ENCODE assay signal across 8 cellular contexts in genomic region chr11:112227002-112227401, GRCh38. TPM values are rescaled to one million over a fixed set of nuclear protein-coding genes. Genes with fewer than 3 reads are reported as not detected.
DNase-seq lines count a peak whose midpoint lies in the region; ATAC-seq and TF ChIP-seq lines count a peak whose summit lies in the region.

No MANE protein-coding gene starts in this region.

- TF ChIP-seq CTCF in HFFc6 (IDR thresholded peaks at IDR 0.05) = no peak
- no peak for TF ChIP-seq CTCF in smooth muscle cell (IDR thresholded peaks at IDR 0.05; ENCODE audit: borderline replicate concordance, insufficient read depth, poor library complexity, severe bottlenecking)

- H3K9me3 ChIP-seq in adipocyte (ENCODE audit: control insufficient read depth, low read length) = no peaks in the 10 kb centered on the region
- no peaks in the 10 kb centered on the region for H3K9me3 ChIP-seq in iPS-15b (ENCODE audit: control insufficient read depth, insufficient read depth, low read length)
- H3K9me3 ChIP-seq in smooth muscle cell (replicated peaks; ENCODE audit: low read depth) = no peaks in the 10 kb centered on the region

- ATAC-seq in HG03159 (IDR thresholded peaks at IDR 0.05; ENCODE audit: unreplicated experiment) = no peak

- H3K4me1 Mint-ChIP-seq in HFFc6 (ENCODE audit: low read depth) = peaks cover 56% of the 10 kb centered on the region

- peak overlapping the region; percentile 93 for H3K27ac ChIP-seq in smooth muscle cell (ENCODE audit: low read depth)

- peak overlapping the region; percentile 93 for H3K4me3 Mint-ChIP-seq in HFFc6

- H3K27me3 Mint-ChIP-seq in HFFc6 (ENCODE audit: insufficient read depth) = peaks cover 5% of the 10 kb centered on the region

- DNase-seq in Ammon's horn (ENCODE audit: low spot score) (peak; percentile 33), HFFc6 (peak; percentile 27), adipocyte (ENCODE audit: low read depth) (peak; percentile 53), smooth muscle cell (lab: John Stamatoyannopoulos, UW; ENCODE audit: unreplicated experiment) (no peak), NCI-H2171 (lab: John Stamatoyannopoulos, UW) (no peak), NCI-H2196 (lab: John Stamatoyannopoulos, UW; ENCODE audit: unreplicated experiment) (no peak)

- no peaks in the 10 kb centered on the region for H3F3A ChIP-seq in smooth muscle cell (ENCODE audit: low read depth)

- H3K79me2 ChIP-seq in smooth muscle cell (ENCODE audit: low read depth) = peaks cover 36% of the 10 kb centered on the region

- no peaks in the 10 kb centered on the region for H3K9me3 Mint-ChIP-seq in HFFc6

- peak overlapping the region; percentile 90 for H3K9ac ChIP-seq in adipocyte (ENCODE audit: low read length)
- peak overlapping the region; percentile 10 for H3K9ac ChIP-seq in iPS-15b (ENCODE audit: low read depth, low read length)
- peak overlapping the region; percentile 88 for H3K9ac ChIP-seq in smooth muscle cell (ENCODE audit: low read depth)

- peaks cover 46% of the 10 kb centered on the region for H3K36me3 Mint-ChIP-seq in HFFc6 (ENCODE audit: low read depth)

- H2AFZ ChIP-seq in smooth muscle cell (ENCODE audit: low read depth) = peak overlapping the region; percentile 95

- H3K27me3 ChIP-seq in adipocyte (replicated peaks; ENCODE audit: control insufficient read depth, insufficient read depth, low read length) = no peaks in the 10 kb centered on the region
- H3K27me3 ChIP-seq in iPS-15b (ENCODE audit: control insufficient read depth, insufficient read depth, low read length) = no peaks in the 10 kb centered on the region
- no peaks in the 10 kb centered on the region for H3K27me3 ChIP-seq in smooth muscle cell (ENCODE audit: low read depth)

- H3K36me3 ChIP-seq in adipocyte (ENCODE audit: control insufficient read depth, insufficient read depth, low read length, severe bottlenecking) (peaks cover 29% of the 10 kb centered on the region), iPS-15b (ENCODE audit: control insufficient read depth, insufficient read depth, low read length) (no peaks in the 10 kb centered on the region), smooth muscle cell (ENCODE audit: low read depth) (no peaks in the 10 kb centered on the region)

- peak overlapping the region; percentile 100 for H3K27ac Mint-ChIP-seq in HFFc6

- H3K4me3 ChIP-seq in adipocyte (ENCODE audit: low read length) = peak overlapping the region; percentile 84
- H3K4me3 ChIP-seq in iPS-15b (ENCODE audit: low read depth, low read length) = peak overlapping the region; percentile 97
- H3K4me3 ChIP-seq in smooth muscle cell = peak overlapping the region; percentile 77

- H4K20me1 ChIP-seq in smooth muscle cell (ENCODE audit: low read depth) = no peaks in the 10 kb centered on the region

- peaks cover 28% of the 10 kb centered on the region for H3K4me1 ChIP-seq in adipocyte (ENCODE audit: control insufficient read depth, insufficient read depth, low read length)
- H3K4me1 ChIP-seq in iPS-15b (ENCODE audit: control insufficient read depth, insufficient read depth, low read length) = no peaks in the 10 kb centered on the region
- H3K4me1 ChIP-seq in smooth muscle cell (ENCODE audit: low read depth) = peaks cover 8% of the 10 kb centered on the region

- WGBS in smooth muscle cell (ENCODE audit: low lambda C conversion rate) = 7% methylated on average over 12 of the region's 12 CpGs

- H3K4me2 ChIP-seq in smooth muscle cell = peak overlapping the region; percentile 94

RNA-seq across cellular contexts. Expression of gene PTS, which starts 0.8 kb away (rescaled TPM):
- total RNA-seq in HFFc6 (2021; fragmentation: NEBNext Ultra II Directional; extraction: Animal tissue kit (Norgen Biotek cat#: 25700)) = 10 to 100 TPM; 73.1 to 78.9 (median 75.7) TPM
- 70.9 and 77.4 TPM in 2 replicates for total RNA-seq in smooth muscle cell
- 75.4 and 102 TPM in 2 replicates for polyA plus RNA-seq in smooth muscle cell

RNA-seq across cellular contexts. Expression of gene PLET1, which starts 33.7 kb away (rescaled TPM):
- not detected for total RNA-seq in HFFc6 (2021; fragmentation: NEBNext Ultra II Directional; extraction: Animal tissue kit (Norgen Biotek cat#: 25700))
- not detected in 2 replicates for total RNA-seq in smooth muscle cell
- 0.15 TPM in 1 of 2 replicates, not detected in the other for polyA plus RNA-seq in smooth muscle cell

RNA-seq across cellular contexts. Expression of gene BCO2, which starts 51.7 kb away (rescaled TPM):
- total RNA-seq in HFFc6 (2021; fragmentation: NEBNext Ultra II Directional; extraction: Animal tissue kit (Norgen Biotek cat#: 25700)) = 1 to 10 TPM in 5 of 6 experiments, under 1 TPM in 1; 0.83 to 2.0 (median 1.3) TPM
- total RNA-seq in smooth muscle cell = 0.13 and 1.8 TPM in 2 replicates
- polyA plus RNA-seq in smooth muscle cell = 0.82 and 2.0 TPM in 2 replicates

RNA-seq across cellular contexts. Expression of gene TEX12, which starts 59.8 kb away (rescaled TPM):
- not detected for total RNA-seq in HFFc6 (2021; fragmentation: NEBNext Ultra II Directional; extraction: Animal tissue kit (Norgen Biotek cat#: 25700))
- total RNA-seq in smooth muscle cell = not detected in 2 replicates
- not detected in 2 replicates for polyA plus RNA-seq in smooth muscle cell

Comparison
In these comparisons a context has a peak if more than half of its experiments do, and no peak if none do; other contexts are left out.
1. DNase-seq: peak in Ammon's horn (single experiment), HFFc6 (single experiment) and adipocyte (single experiment); none in smooth muscle cell (single experiment), NCI-H2171 (single experiment) and NCI-H2196 (single experiment).
2. H3K9ac ChIP-seq: peak in every context shown above with its lines; median percentile 90 in adipocyte; 88 in smooth muscle cell; 10 in iPS-15b.
3. Peak in every context shown above with its lines, with median percentiles within 50 percentile points of each other: H3K4me3 ChIP-seq.